ENCODE assay signal across 21 cellular contexts in the genomic region with DNA sequence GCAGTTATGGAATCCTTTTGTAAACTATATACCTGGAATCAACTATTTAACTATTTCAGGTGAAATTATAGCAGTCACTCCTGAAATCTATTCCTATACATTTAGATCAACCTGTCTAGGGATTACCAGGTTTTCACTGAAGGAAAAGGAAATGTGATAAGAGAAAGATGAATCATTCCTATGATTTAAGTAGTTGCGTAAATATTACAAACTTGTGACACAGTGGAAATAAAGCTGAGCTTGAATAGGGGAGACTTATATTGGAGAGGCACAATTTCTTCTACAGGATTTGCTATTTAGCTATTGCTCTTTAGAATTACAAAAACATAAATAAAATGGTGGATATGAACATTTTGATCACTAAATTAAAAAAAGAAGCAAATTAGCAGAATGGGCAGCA.
"Had no signal": no experiment of that assay in that cellular context is flagged by ENCODE, and none has a peak within 500 bp of the region (broad histone marks: within the 10 kb centered on the region; RNA-seq: fewer than 3 reads in every experiment).

No MANE protein-coding gene starts in this region.

- H3K4me3 ChIP-seq: dorsolateral prefrontal cortex, lung, pancreas, tibial nerve, upper lobe of right lung, vagina had no signal

- H3K36me3 ChIP-seq: pancreas, tibial nerve, upper lobe of right lung, vagina had no signal

- H3K9me3 ChIP-seq: pancreas, upper lobe of right lung, vagina had no signal

- DNase-seq: cortex of kidney; dorsolateral prefrontal cortex; effector CD8-positive, alpha-beta T cell; foreskin keratinocyte; immature natural killer cell; kidney; left cardiac atrium; left ventricle myocardium superior; mesendoderm; naive B cell; occipital lobe; pancreas; right cardiac atrium; small intestine; stimulated activated CD4-positive, alpha-beta T cell treated with anti-CD3 and anti-CD28 coated beads, Interleukin-12 subunit alpha, Interleukin-12 subunit beta, amount 100 ng/mL, for 4 hours; stimulated activated naive CD4-positive, alpha-beta T cell treated with Interleukin-2 at 50 U/mL for 16 hours; upper lobe of right lung had no signal

- H3K27me3 ChIP-seq: dorsolateral prefrontal cortex, foreskin keratinocyte, pancreas, tibial nerve, upper lobe of right lung, vagina had no signal

- H3K4me1 ChIP-seq: foreskin keratinocyte, pancreas, tibial nerve, upper lobe of right lung, vagina had no signal

- ATAC-seq: esophagus mucosa, foreskin keratinocyte, left cardiac atrium, left ventricle myocardium superior, pancreas, right cardiac atrium, upper lobe of right lung had no signal

- H3K27ac ChIP-seq: dorsolateral prefrontal cortex, foreskin keratinocyte, pancreas, tibial nerve, upper lobe of right lung, vagina had no signal
